Comparison of ENCODE assay signal across 13 cellular contexts in the genomic region with DNA sequence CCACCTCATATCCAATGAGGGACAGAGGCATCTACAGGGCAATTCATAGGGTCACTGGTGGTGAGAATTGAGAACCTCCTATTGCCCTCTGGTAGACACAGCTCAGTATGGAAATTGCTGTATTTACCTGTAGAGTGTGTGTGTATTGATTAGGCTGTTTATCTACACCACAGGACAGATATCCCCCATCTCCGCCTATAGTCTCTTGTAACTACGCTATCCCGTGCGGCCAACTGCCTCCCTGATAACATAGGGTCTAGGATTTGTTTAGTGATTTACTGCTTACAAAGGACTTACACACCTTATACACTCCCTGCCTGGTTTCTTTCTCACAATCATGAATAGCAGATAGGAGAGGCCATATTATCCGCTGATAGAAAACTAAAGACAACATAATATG. TPM values are rescaled to one million over a fixed set of nuclear protein-coding genes. Genes with fewer than 3 reads are reported as not detected.
DNase-seq lines count a peak whose midpoint lies in the region; ATAC-seq and TF ChIP-seq lines count a peak whose summit lies in the region.
"Had no signal": no experiment of that assay in that cellular context is flagged by ENCODE, and none has a peak within 500 bp of the region (broad histone marks: within the 10 kb centered on the region; RNA-seq: fewer than 3 reads in every experiment).

No MANE protein-coding gene starts in this region.

- intact Hi-C loops in activated CD8-positive, alpha-beta T cell treated with anti-CD3 and anti-CD28 coated beads for 36 hours (cut with micrococcal nuclease): loop anchor here (5.0 kb wide), 2 partner anchors 48 to 68 kb away; no protein-coding TSS in a partner anchor

- H3K4me3 Mint-ChIP-seq in activated CD8-positive, alpha-beta memory T cell treated with anti-CD3 and anti-CD28 coated beads, Interleukin-2, amount 10 ng/mL, durations not matched to agents 7 days and 5 days: peak overlapping the region; percentile 44
- peak overlapping the region; percentile 97 for H3K4me3 Mint-ChIP-seq in activated CD8-positive, alpha-beta T cell treated with anti-CD3 and anti-CD28 coated beads for 36 hours
- H3K4me3 Mint-ChIP-seq in immature natural killer cell: peak overlapping the region; percentile 60 to 97 (median 97)
- H3K4me3 Mint-ChIP-seq in stimulated activated naive CD8-positive, alpha-beta T cell treated with anti-CD3 and anti-CD28 coated beads, Interleukin-15, amount 100 ng/mL, for 72 hours: peak overlapping the region; percentile 55 to 92

- H3K4me1 Mint-ChIP-seq in activated CD8-positive, alpha-beta memory T cell treated with anti-CD3 and anti-CD28 coated beads, Interleukin-2, amount 10 ng/mL, durations not matched to agents 7 days and 5 days: peaks cover 58% of the 10 kb centered on the region
- peaks cover 54% of the 10 kb centered on the region for H3K4me1 Mint-ChIP-seq in activated CD8-positive, alpha-beta T cell treated with anti-CD3 and anti-CD28 coated beads for 36 hours (ENCODE audit: low read depth)
- peaks cover 30 to 44% of the 10 kb centered on the region in 2 donors for H3K4me1 Mint-ChIP-seq in immature natural killer cell
- H3K4me1 Mint-ChIP-seq in stimulated activated naive CD8-positive, alpha-beta T cell treated with anti-CD3 and anti-CD28 coated beads, Interleukin-15, amount 100 ng/mL, for 72 hours: peaks cover 69% of the 10 kb centered on the region

- H3K9me3 Mint-ChIP-seq in activated CD8-positive, alpha-beta memory T cell treated with anti-CD3 and anti-CD28 coated beads, Interleukin-2, amount 10 ng/mL, durations not matched to agents 7 days and 5 days (ENCODE audit: low read depth): no peaks in the 10 kb centered on the region
- H3K9me3 Mint-ChIP-seq in activated CD8-positive, alpha-beta T cell treated with anti-CD3 and anti-CD28 coated beads for 36 hours: peaks cover 2% of the 10 kb centered on the region
- H3K9me3 Mint-ChIP-seq in immature natural killer cell: no peaks in the 10 kb centered on the region
- H3K9me3 Mint-ChIP-seq in stimulated activated naive CD8-positive, alpha-beta T cell treated with anti-CD3 and anti-CD28 coated beads, Interleukin-15, amount 100 ng/mL, for 72 hours: no peaks in the 10 kb centered on the region

- DNase-seq in activated CD8-positive, alpha-beta memory T cell treated with anti-CD3 and anti-CD28 coated beads, Interleukin-2, amount 10 ng/mL, durations not matched to agents 7 days and 5 days: no peak
- no peak for DNase-seq in activated CD8-positive, alpha-beta memory T cell treated with anti-CD3 and anti-CD28 coated beads, Interleukin-2, amount 50 U/mL, for 48 hours
- no peak for DNase-seq in activated CD8-positive, alpha-beta T cell treated with anti-CD3 and anti-CD28 coated beads for 36 hours
- no peak for DNase-seq in immature natural killer cell
- DNase-seq in stimulated activated naive CD8-positive, alpha-beta T cell treated with anti-CD3 and anti-CD28 coated beads, Interleukin-15, amount 100 ng/mL, for 72 hours: no peak
- DNase-seq in D341Med (ENCODE audit: low spot score): no peak
- DNase-seq in NK-92 treated with Interleukin-12 subunit alpha and Interleukin-12 subunit beta, amount 100 ng/mL, for 24 hours (lab: John Stamatoyannopoulos, UW): no peak
- DNase-seq: amygdala, GF-D8, NCI-H2081 treated with DMSO at 0.1 percent for 48 hours, occipital lobe, WERI-Rb-1 had no signal

- POLR2A ChIA-PET in activated CD8-positive, alpha-beta T cell treated with anti-CD3 and anti-CD28 coated beads for 36 hours (lab: Charles Lee): interaction anchor here (0.8 to 3.8 kb wide), 6 partner anchors 8 to 101 kb away, joined by 3 to 37 read pairs (median 12); a partner anchor contains a TSS

- peaks cover 13% of the 10 kb centered on the region for H3K36me3 Mint-ChIP-seq in activated CD8-positive, alpha-beta memory T cell treated with anti-CD3 and anti-CD28 coated beads, Interleukin-2, amount 10 ng/mL, durations not matched to agents 7 days and 5 days
- peaks cover 28% of the 10 kb centered on the region for H3K36me3 Mint-ChIP-seq in activated CD8-positive, alpha-beta T cell treated with anti-CD3 and anti-CD28 coated beads for 36 hours (ENCODE audit: low read depth)
- H3K36me3 Mint-ChIP-seq in immature natural killer cell: peaks cover 0 to under 1% (median 0%) of the 10 kb centered on the region in 3 donors

- peak overlapping the region; percentile 99 for H3K27ac Mint-ChIP-seq in activated CD8-positive, alpha-beta memory T cell treated with anti-CD3 and anti-CD28 coated beads, Interleukin-2, amount 10 ng/mL, durations not matched to agents 7 days and 5 days
- H3K27ac Mint-ChIP-seq in activated CD8-positive, alpha-beta T cell treated with anti-CD3 and anti-CD28 coated beads for 36 hours: peak overlapping the region; percentile 100
- H3K27ac Mint-ChIP-seq in immature natural killer cell: peak overlapping the region; percentile 100
- H3K27ac Mint-ChIP-seq in stimulated activated naive CD8-positive, alpha-beta T cell treated with anti-CD3 and anti-CD28 coated beads, Interleukin-15, amount 100 ng/mL, for 72 hours: peak overlapping the region; percentile 93 to 100

- ATAC-seq in activated CD8-positive, alpha-beta memory T cell treated with anti-CD3 and anti-CD28 coated beads, Interleukin-2, amount 10 ng/mL, durations not matched to agents 7 days and 5 days: no peak
- ATAC-seq in activated CD8-positive, alpha-beta T cell treated with anti-CD3 and anti-CD28 coated beads for 36 hours: no peak
- ATAC-seq in stimulated activated naive CD8-positive, alpha-beta T cell treated with anti-CD3 and anti-CD28 coated beads, Interleukin-15, amount 100 ng/mL, for 72 hours: no peak
- ATAC-seq in GM21786 (IDR thresholded peaks at IDR 0.05; ENCODE audit: unreplicated experiment): no peak

- TF ChIP-seq CTCF in activated CD8-positive, alpha-beta T cell treated with anti-CD3 and anti-CD28 coated beads for 36 hours (IDR thresholded peaks at IDR 0.05): no peak

- no peaks in the 10 kb centered on the region for H3K27me3 Mint-ChIP-seq in activated CD8-positive, alpha-beta memory T cell treated with anti-CD3 and anti-CD28 coated beads, Interleukin-2, amount 10 ng/mL, durations not matched to agents 7 days and 5 days
- H3K27me3 Mint-ChIP-seq in activated CD8-positive, alpha-beta T cell treated with anti-CD3 and anti-CD28 coated beads for 36 hours: no peaks in the 10 kb centered on the region
- H3K27me3 Mint-ChIP-seq in immature natural killer cell (ENCODE audit: low read depth in 3 of 3): peaks cover 10 to 20% (median 10%) of the 10 kb centered on the region in 3 donors
- no peaks in the 10 kb centered on the region for H3K27me3 Mint-ChIP-seq in stimulated activated naive CD8-positive, alpha-beta T cell treated with anti-CD3 and anti-CD28 coated beads, Interleukin-15, amount 100 ng/mL, for 72 hours

- CTCF ChIA-PET in activated CD8-positive, alpha-beta memory T cell treated with anti-CD3 and anti-CD28 coated beads, Interleukin-2, amount 10 ng/mL, durations not matched to agents 7 days and 5 days (lab: Charles Lee): interaction anchor here (0.6 to 30.0 kb wide), 5 partner anchors 9 to 67 kb away, joined by 3 to 967 read pairs (median 16); no protein-coding TSS in a partner anchor
- CTCF ChIA-PET in activated CD8-positive, alpha-beta T cell treated with anti-CD3 and anti-CD28 coated beads for 36 hours (lab: Charles Lee): interaction anchor here (1.0 to 32.2 kb wide), 7 partner anchors 15 to 196 kb away, joined by 3 to 968 read pairs (median 4); a partner anchor contains a TSS

RNA-seq across cellular contexts. Expression of a gene that starts 1.7 kb away (rescaled TPM):
- 10 to 100 TPM; 90.5 to 97.6 TPM for total RNA-seq in activated CD8-positive, alpha-beta memory T cell treated with anti-CD3 and anti-CD28 coated beads, Interleukin-2, amount 10 ng/mL, durations not matched to agents 7 days and 5 days
- 100 to 1,000 TPM; 276 to 286 TPM for total RNA-seq in activated CD8-positive, alpha-beta T cell treated with anti-CD3 and anti-CD28 coated beads for 36 hours
- polyA plus RNA-seq in immature natural killer cell: 100 to 1,000 TPM; 110 to 205 (median 127) TPM

RNA-seq across cellular contexts. Expression of a gene that starts 33.2 kb away (rescaled TPM):
- 1 to 10 TPM in 1 of 2 experiments, under 1 TPM in 1; 0.66 to 1.3 TPM for total RNA-seq in activated CD8-positive, alpha-beta memory T cell treated with anti-CD3 and anti-CD28 coated beads, Interleukin-2, amount 10 ng/mL, durations not matched to agents 7 days and 5 days
- 1 to 10 TPM; 1.8 to 2.0 TPM for total RNA-seq in activated CD8-positive, alpha-beta T cell treated with anti-CD3 and anti-CD28 coated beads for 36 hours
- polyA plus RNA-seq in immature natural killer cell: not detected

Comparison
In these comparisons a context has a peak if more than half of its experiments do, and no peak if none do; other contexts are left out.
1. H3K4me3 Mint-ChIP-seq: peak in every context shown above with its lines; median percentile 97 in activated CD8-positive, alpha-beta T cell treated with anti-CD3 and anti-CD28 coated beads for 36 hours; 97 in immature natural killer cell; 74 in stimulated activated naive CD8-positive, alpha-beta T cell treated with anti-CD3 and anti-CD28 coated beads, Interleukin-15, amount 100 ng/mL, for 72 hours; 44 in activated CD8-positive, alpha-beta memory T cell treated with anti-CD3 and anti-CD28 coated beads, Interleukin-2, amount 10 ng/mL, durations not matched to agents 7 days and 5 days.